ENCODE assay signal across 25 cellular contexts in the genomic region with DNA sequence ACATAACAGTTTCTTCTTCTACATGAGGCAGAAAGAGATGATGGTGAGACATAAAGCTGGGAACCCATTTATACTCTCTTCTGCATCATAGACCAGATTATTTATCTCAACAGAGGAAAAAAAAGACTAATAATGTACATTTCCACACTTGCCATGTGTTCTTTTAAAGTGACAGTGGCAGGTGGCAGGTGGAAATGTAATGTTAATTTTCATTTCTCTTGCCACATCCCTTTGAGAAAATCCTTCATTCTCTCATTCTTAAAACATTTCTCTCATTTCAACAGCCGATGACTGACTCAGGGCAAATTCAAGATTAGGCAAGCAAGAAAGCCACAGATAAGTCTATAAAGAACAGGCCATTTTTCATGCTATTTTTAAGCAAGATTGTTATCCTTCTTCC.
"Had no signal": no experiment of that assay in that cellular context is flagged by ENCODE, and none has a peak within 500 bp of the region (broad histone marks: within the 10 kb centered on the region; RNA-seq: fewer than 3 reads in every experiment).

No MANE protein-coding gene starts in this region.

- H3K27ac Mint-ChIP-seq: activated CD4-positive, alpha-beta memory T cell treated with anti-CD3 and anti-CD28 coated beads for 36 hours; activated CD4-positive, alpha-beta T cell treated with anti-CD3 and anti-CD28 coated beads, Interleukin-2, amount 10 ng/mL, durations not matched to agents 7 days and 5 days; activated naive CD4-positive, alpha-beta T cell treated with anti-CD3 and anti-CD28 coated beads for 36 hours; activated naive CD8-positive, alpha-beta T cell treated with anti-CD3 and anti-CD28 coated beads for 36 hours; activated T-helper 17 cell treated with anti-CD3 and anti-CD28 coated beads, Interleukin-2, amount 50 U/mL, for 72 hours; IgD-negative memory B cell; T-cell had no signal

- DNase-seq: activated CD4-positive, alpha-beta memory T cell treated with anti-CD3 and anti-CD28 coated beads for 36 hours; activated CD4-positive, alpha-beta T cell treated with anti-CD3 and anti-CD28 coated beads, Interleukin-2, amount 10 ng/mL, durations not matched to agents 7 days and 5 days; activated CD4-positive, CD25-positive, alpha-beta regulatory T cell; activated CD8-positive, alpha-beta memory T cell treated with anti-CD3 and anti-CD28 coated beads for 24 hours; activated gamma-delta T cell; activated naive CD4-positive, alpha-beta T cell treated with anti-CD3 and anti-CD28 coated beads for 36 hours; activated naive CD8-positive, alpha-beta T cell treated with anti-CD3 and anti-CD28 coated beads for 36 hours; activated T-cell treated with anti-CD3 and anti-CD28 coated beads, Interleukin-2, amount 50 U/mL, for 48 hours; adrenal gland; aorta; central memory CD4-positive, alpha-beta T cell; KG1; NCI-H1048; NCI-H1930; NCI-H2171; NCI-H226; NCI-H510A; NCI-H526 treated with DMSO at 0.1 percent for 48 hours; PC-3; SHP77; T-cell; T-helper 2 cell; T1000 had no signal

- H3K36me3 Mint-ChIP-seq: activated CD4-positive, alpha-beta memory T cell treated with anti-CD3 and anti-CD28 coated beads for 36 hours; activated naive CD8-positive, alpha-beta T cell treated with anti-CD3 and anti-CD28 coated beads for 36 hours; T-cell had no signal

- H3K4me3 Mint-ChIP-seq: activated CD4-positive, alpha-beta memory T cell treated with anti-CD3 and anti-CD28 coated beads for 36 hours; activated CD4-positive, alpha-beta T cell treated with anti-CD3 and anti-CD28 coated beads, Interleukin-2, amount 10 ng/mL, durations not matched to agents 7 days and 5 days; activated naive CD4-positive, alpha-beta T cell treated with anti-CD3 and anti-CD28 coated beads for 36 hours; activated naive CD8-positive, alpha-beta T cell treated with anti-CD3 and anti-CD28 coated beads for 36 hours; activated T-helper 17 cell treated with anti-CD3 and anti-CD28 coated beads, Interleukin-2, amount 50 U/mL, for 72 hours; IgD-negative memory B cell; T-cell had no signal

- ATAC-seq: activated T-helper 17 cell treated with anti-CD3 and anti-CD28 coated beads, Interleukin-2, amount 50 U/mL, for 72 hours; PC-3; T-cell had no signal

- H3K4me1 Mint-ChIP-seq: activated CD4-positive, alpha-beta T cell treated with anti-CD3 and anti-CD28 coated beads, Interleukin-2, amount 10 ng/mL, durations not matched to agents 7 days and 5 days; activated naive CD8-positive, alpha-beta T cell treated with anti-CD3 and anti-CD28 coated beads for 36 hours; activated T-helper 17 cell treated with anti-CD3 and anti-CD28 coated beads, Interleukin-2, amount 50 U/mL, for 72 hours; IgD-negative memory B cell; T-cell had no signal

- H3K27me3 Mint-ChIP-seq: activated CD4-positive, alpha-beta memory T cell treated with anti-CD3 and anti-CD28 coated beads for 36 hours; activated CD4-positive, alpha-beta T cell treated with anti-CD3 and anti-CD28 coated beads, Interleukin-2, amount 10 ng/mL, durations not matched to agents 7 days and 5 days; activated naive CD8-positive, alpha-beta T cell treated with anti-CD3 and anti-CD28 coated beads for 36 hours; activated T-helper 17 cell treated with anti-CD3 and anti-CD28 coated beads, Interleukin-2, amount 50 U/mL, for 72 hours; T-cell had no signal
